Comparison of ENCODE assay signal across 8 cellular contexts in the genomic region with DNA sequence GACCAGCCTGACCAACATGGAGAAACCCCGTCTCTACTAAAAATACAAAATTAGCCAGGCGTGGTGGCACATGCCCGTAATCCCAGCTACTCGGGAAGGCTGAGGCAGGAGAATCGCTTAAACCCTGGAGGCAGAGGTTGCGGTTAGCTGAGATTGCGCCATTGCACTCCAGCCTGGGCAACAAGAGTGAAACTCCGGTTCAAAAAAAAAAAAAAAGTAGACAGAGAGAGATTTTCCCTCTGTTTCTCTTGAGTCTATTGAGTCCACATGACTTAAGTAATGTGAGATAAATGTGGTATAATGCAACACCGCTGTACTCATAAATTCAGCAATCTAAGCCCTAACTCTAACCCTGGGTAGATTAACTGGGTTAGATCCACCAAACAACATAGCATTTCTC. TPM values are rescaled to one million over a fixed set of nuclear protein-coding genes. Genes with fewer than 3 reads are reported as not detected.
DNase-seq lines count a peak whose midpoint lies in the region; ATAC-seq and TF ChIP-seq lines count a peak whose summit lies in the region.
"Not testable (repeated sequence)": the region's sequence is repeated elsewhere in the genome, so short reads cannot be mapped to it uniquely, and the experiment has no call there.

No MANE protein-coding gene starts in this region.

- H4K20me1 ChIP-seq in smooth muscle cell (ENCODE audit: low read depth): not testable (repeated sequence)

- TF ChIP-seq CTCF in AG04450 (IDR thresholded peaks at IDR 0.05; ENCODE audit: low read depth, low read length); epithelial cell of esophagus (IDR thresholded peaks at IDR 0.05; ENCODE audit: insufficient read depth, low read depth, low read length, missing control alignments); foreskin fibroblast (IDR thresholded peaks at IDR 0.05; ENCODE audit: low read depth, low read length); left lung (IDR thresholded peaks at IDR 0.05); smooth muscle cell (IDR thresholded peaks at IDR 0.05; ENCODE audit: borderline replicate concordance, insufficient read depth, poor library complexity, severe bottlenecking): not testable (repeated sequence)

- not testable (repeated sequence) for H3K79me2 ChIP-seq in smooth muscle cell (ENCODE audit: low read depth)

- peak overlapping the region; percentile 21 for H3K4me2 ChIP-seq in smooth muscle cell

- not testable (repeated sequence) for H3K4me1 ChIP-seq in left lung; smooth muscle cell (ENCODE audit: low read depth)

- POLR2A ChIA-PET in AG04450 (lab: Yijun Ruan, JAX): interaction anchor here (0.6 kb wide), 1 partner anchor 24 kb away, joined by 3 read pairs; no protein-coding TSS in a partner anchor

- intact Hi-C loops in left lung (cut with DNase I): not testable (repeated sequence)

- not testable (repeated sequence) for H3K4me3 ChIP-seq in AG04450 (ENCODE audit: low read depth, low read length); epithelial cell of esophagus (ENCODE audit: low read length); foreskin fibroblast (ENCODE audit: low read depth in 1 of 2, low read length in 2 of 2); left lung; smooth muscle cell
- H3K4me3 ChIP-seq in SK-N-MC: peak overlapping the region; percentile 54

- H3K9ac ChIP-seq in SK-N-MC (ENCODE audit: insufficient read length): peak overlapping the region; percentile 6
- H3K9ac ChIP-seq in smooth muscle cell (ENCODE audit: low read depth): not testable (repeated sequence)

- DNase-seq in AG04450 (ENCODE audit: low read depth, low spot score); SK-N-MC (ENCODE audit: low read depth, low spot score); smooth muscle cell (lab: John Stamatoyannopoulos, UW; ENCODE audit: unreplicated experiment): not testable (repeated sequence)
- DNase-seq in GOT3 (lab: John Stamatoyannopoulos, UW) (peak; percentile 59), NOMO-1 treated with DMSO at 0.1 percent for 48 hours (lab: John Stamatoyannopoulos, UW; ENCODE audit: unreplicated experiment) (peak; percentile 55), epithelial cell of esophagus (ENCODE audit: low read depth) (peak; percentile 76), foreskin fibroblast (peak; percentile 39 to 57), left lung (peak; percentile 50 to 72)

- H3K9me3 ChIP-seq in AG04450 (ENCODE audit: control insufficient read depth, insufficient read depth, low read length); SK-N-MC (ENCODE audit: low read depth, low read length); left lung; smooth muscle cell (replicated peaks; ENCODE audit: low read depth): not testable (repeated sequence)

- H2AFZ ChIP-seq in smooth muscle cell (ENCODE audit: low read depth): not testable (repeated sequence)

- H3F3A ChIP-seq in smooth muscle cell (ENCODE audit: low read depth): not testable (repeated sequence)

- H3K27ac ChIP-seq in AG04450 (ENCODE audit: low read depth, low read length): peak overlapping the region; percentile 11
- peak overlapping the region; percentile 87 for H3K27ac ChIP-seq in SK-N-MC
- peak overlapping the region; percentile 33 to 45 for H3K27ac ChIP-seq in left lung
- peak overlapping the region; percentile 27 for H3K27ac ChIP-seq in smooth muscle cell (ENCODE audit: low read depth)

- H3K27me3 ChIP-seq in AG04450 (ENCODE audit: control insufficient read depth, insufficient read depth, low read length); left lung; smooth muscle cell (ENCODE audit: low read depth): not testable (repeated sequence)

- CTCF ChIA-PET in AG04450 (lab: Charles Lee): interaction anchor here (0.7 to 0.9 kb wide), 2 partner anchors 37 to 589 kb away, joined by 6 to 10 read pairs; no protein-coding TSS in a partner anchor

- ATAC-seq in left lung: peak; percentile 72

- WGBS in smooth muscle cell (ENCODE audit: low lambda C conversion rate): 28% methylated on average over 9 of the region's 9 CpGs

- H3K36me3 ChIP-seq in SK-N-MC (ENCODE audit: insufficient read depth, low read length); left lung; smooth muscle cell (ENCODE audit: low read depth): not testable (repeated sequence)

RNA-seq across cellular contexts. Expression of gene CDC42EP4, which starts 21.6 kb away (rescaled TPM):
- polyA plus RNA-seq in AG04450 (2011; rRNA removed): 21.9 and 23.1 TPM in 2 replicates
- 28.2 and 36.2 TPM in 2 replicates for polyA minus RNA-seq in AG04450 (2011; rRNA and poly(A)+ RNA removed)
- total RNA-seq in left lung: 10 to 100 TPM; 30.2 to 48.6 TPM
- total RNA-seq in smooth muscle cell: 13.4 and 15.1 TPM in 2 replicates
- polyA plus RNA-seq in smooth muscle cell: 21.2 and 21.4 TPM in 2 replicates

Comparison
In these comparisons a context has a peak if more than half of its experiments do, and no peak if none do; other contexts are left out.
1. H3K27ac ChIP-seq: peak in every context shown above with its lines; median percentile 87 in SK-N-MC; 39 in left lung; 27 in smooth muscle cell; 11 in AG04450.